1 cellular context compared by ENCODE assay signal in genomic region chr2:8587251-8587791, GRCh38.
TF ChIP-seq lines count a peak whose summit lies in the region.

No MANE protein-coding gene starts in this region.

TF ChIP-seq in H1, 55 proteins besides CTCF, POLR2A, EP300 and RAD21:
- TF ChIP-seq SP1 (IDR thresholded peaks at IDR 0.05; ENCODE audit: low read depth, low read length), result no peak
- TF ChIP-seq PHF8 (conservative IDR thresholded peaks at IDR 0.05; ENCODE audit: low read depth, low read length), result no peak
- no peak for TF ChIP-seq GTF2F1 (IDR thresholded peaks at IDR 0.05; ENCODE audit: borderline replicate concordance, low read depth, low read length)
- TF ChIP-seq BCL11A (IDR thresholded peaks at IDR 0.05; ENCODE audit: low read depth in 2 of 2, low read length in 2 of 2), result no peak
- TF ChIP-seq ASH2L (IDR thresholded peaks at IDR 0.05; ENCODE audit: low read length), result no peak
- TF ChIP-seq SIX5 (IDR thresholded peaks at IDR 0.05; ENCODE audit: low read depth, low read length), result no peak
- no peak for TF ChIP-seq CHD1 (IDR thresholded peaks at IDR 0.05; ENCODE audit: low read depth, low read length)
- no peak for TF ChIP-seq RXRA (IDR thresholded peaks at IDR 0.05; ENCODE audit: insufficient read depth, low read depth, low read length)
- no peak for TF ChIP-seq POU5F1 (IDR thresholded peaks at IDR 0.05; ENCODE audit: low read depth, low read length)
- no peak for TF ChIP-seq SUZ12 (IDR thresholded peaks at IDR 0.05; ENCODE audit: low read length)
- no peak for TF ChIP-seq ATF3 (IDR thresholded peaks at IDR 0.05; ENCODE audit: insufficient read depth, low read depth, low read length)
- no peak for TF ChIP-seq EGR1 (IDR thresholded peaks at IDR 0.05; ENCODE audit: borderline replicate concordance, low read depth, low read length)
- TF ChIP-seq E2F6 (IDR thresholded peaks at IDR 0.05), result no peak
- TF ChIP-seq JUND (IDR thresholded peaks at IDR 0.05; ENCODE audit: low read length), result no peak
- no peak for TF ChIP-seq HDAC6 (IDR thresholded peaks at IDR 0.05; ENCODE audit: low read depth, low read length)
- TF ChIP-seq KDM1A (IDR thresholded peaks at IDR 0.05; ENCODE audit: borderline replicate concordance, low read length), result no peak
- no peak for TF ChIP-seq TCF12 (IDR thresholded peaks at IDR 0.05; ENCODE audit: low read depth, low read length)
TF ChIP-seq in H1: peak in this region for 0.
